In genomic region chr6:43946641-43947363, GRCh38 we compare ENCODE assay signal across 33 cellular contexts.
"Had no signal": no experiment of that assay in that cellular context is flagged by ENCODE, and none has a peak within 500 bp of the region (broad histone marks: within the 10 kb centered on the region; RNA-seq: fewer than 3 reads in every experiment).

No MANE protein-coding gene starts in this region.

- H3K9me3 ChIP-seq: adrenal gland, colonic mucosa had no signal

- H3K4me1 ChIP-seq: breast epithelium, colonic mucosa had no signal

- H3K4me3 ChIP-seq: adrenal gland, breast epithelium, cardiac muscle cell, colonic mucosa had no signal

- H3K27ac ChIP-seq: adrenal gland, breast epithelium, cardiac muscle cell, colonic mucosa, epithelial cell of prostate had no signal

- H3K36me3 ChIP-seq: adrenal gland, breast epithelium, cardiac muscle cell, colonic mucosa had no signal

- ATAC-seq: activated CD4-positive, alpha-beta T cell treated with anti-CD3 and anti-CD28 coated beads for 36 hours; activated CD8-positive, alpha-beta memory T cell treated with anti-CD3 and anti-CD28 coated beads, Interleukin-2, amount 10 ng/mL, durations not matched to agents 7 days and 5 days; activated CD8-positive, alpha-beta T cell treated with anti-CD3 and anti-CD28 coated beads, Interleukin-2, amount 10 ng/mL, durations not matched to agents 7 days and 5 days; activated naive CD8-positive, alpha-beta T cell treated with anti-CD3 and anti-CD28 coated beads, Interleukin-2, amount 50 U/mL, for 24 hours; esophagus mucosa; T-helper 17 cell had no signal

- H3K27me3 Mint-ChIP-seq: activated CD4-positive, alpha-beta memory T cell treated with anti-CD3 and anti-CD28 coated beads for 36 hours; activated CD4-positive, alpha-beta T cell treated with anti-CD3 and anti-CD28 coated beads for 36 hours; activated naive CD8-positive, alpha-beta T cell; activated naive CD8-positive, alpha-beta T cell treated with anti-CD3 and anti-CD28 coated beads, Interleukin-2, amount 50 U/mL, for 24 hours; T-helper 17 cell had no signal

- H3K4me3 Mint-ChIP-seq: activated CD4-positive, alpha-beta memory T cell treated with anti-CD3 and anti-CD28 coated beads for 36 hours; activated CD4-positive, alpha-beta T cell treated with anti-CD3 and anti-CD28 coated beads for 36 hours; activated CD4-positive, alpha-beta T cell treated with anti-CD3 and anti-CD28 coated beads, Interleukin-2, amount 10 ng/mL, durations not matched to agents 24 days and 14 days; activated CD8-positive, alpha-beta memory T cell treated with anti-CD3 and anti-CD28 coated beads, Interleukin-2, amount 10 ng/mL, durations not matched to agents 7 days and 5 days; activated CD8-positive, alpha-beta T cell treated with anti-CD3 and anti-CD28 coated beads, Interleukin-2, amount 10 ng/mL, durations not matched to agents 7 days and 5 days; activated naive CD8-positive, alpha-beta T cell; activated naive CD8-positive, alpha-beta T cell treated with anti-CD3 and anti-CD28 coated beads, Interleukin-2, amount 50 U/mL, for 24 hours; activated T-helper 1 cell treated with anti-CD3 and anti-CD28 coated beads, Interleukin-12 subunit alpha, Interleukin-12 subunit beta, Interleukin-2, Interleukin-4 antibody, amounts not matched to agents 30 ng/mL and 10 ng/mL and 1 ng/mL, durations not matched to agents 14 hours and 24 hours and 36 hours; brain; T-helper 17 cell; T-helper 2 cell treated with Interferon-gamma antibody and Interleukin-4, amounts not matched to agents 5 μg/mL and 100 μg/mL, for 36 hours had no signal

- H3K36me3 Mint-ChIP-seq: activated CD4-positive, alpha-beta memory T cell treated with anti-CD3 and anti-CD28 coated beads for 36 hours; activated CD8-positive, alpha-beta memory T cell treated with anti-CD3 and anti-CD28 coated beads, Interleukin-2, amount 10 ng/mL, durations not matched to agents 7 days and 5 days; brain had no signal

- H3K4me1 Mint-ChIP-seq: activated CD4-positive, alpha-beta T cell treated with anti-CD3 and anti-CD28 coated beads for 36 hours; activated CD8-positive, alpha-beta memory T cell treated with anti-CD3 and anti-CD28 coated beads, Interleukin-2, amount 10 ng/mL, durations not matched to agents 7 days and 5 days; activated naive CD8-positive, alpha-beta T cell treated with anti-CD3 and anti-CD28 coated beads, Interleukin-2, amount 50 U/mL, for 24 hours had no signal

- DNase-seq: activated CD4-positive, alpha-beta memory T cell treated with anti-CD3 and anti-CD28 coated beads for 36 hours; activated CD4-positive, alpha-beta T cell treated with anti-CD3 and anti-CD28 coated beads for 36 hours; activated CD4-positive, alpha-beta T cell treated with anti-CD3 and anti-CD28 coated beads, Interleukin-2, amount 10 ng/mL, durations not matched to agents 24 days and 14 days; activated CD4-positive, CD25-positive, alpha-beta regulatory T cell; activated CD4-positive, CD25-positive, alpha-beta regulatory T cell treated with anti-CD3 and anti-CD28 coated beads, Interleukin-2, amount 50 U/mL, for 72 hours; activated CD8-positive, alpha-beta memory T cell treated with anti-CD3 and anti-CD28 coated beads, Interleukin-2, amount 10 ng/mL, durations not matched to agents 7 days and 5 days; activated CD8-positive, alpha-beta memory T cell treated with anti-CD3 and anti-CD28 coated beads, Interleukin-2, amount 50 U/mL, for 4 hours; activated CD8-positive, alpha-beta T cell treated with anti-CD3 and anti-CD28 coated beads, Interleukin-2, amount 10 ng/mL, durations not matched to agents 7 days and 5 days; activated effector memory CD4-positive, alpha-beta T cell treated with anti-CD3 and anti-CD28 coated beads, Interleukin-2, amount 50 U/mL, for 16 hours; activated naive CD4-positive, alpha-beta T cell treated with anti-CD3 and anti-CD28 coated beads, Interleukin-2, amount 50 U/mL, for 16 hours; activated naive CD8-positive, alpha-beta T cell treated with anti-CD3 and anti-CD28 coated beads, Interleukin-2, amount 50 U/mL, for 24 hours; activated T-cell treated with anti-CD3 and anti-CD28 coated beads, Interleukin-2, amount 50 U/mL, for 1 hour; activated T-cell treated with anti-CD3 and anti-CD28 coated beads, Interleukin-2, amount 50 U/mL, for 48 hours; amygdala; aorta; central memory CD4-positive, alpha-beta T cell; cerebellar nuclear complex; colonic mucosa; effector CD8-positive, alpha-beta T cell; foreskin fibroblast; T-helper 1 cell; T1000 had no signal

- H3K27me3 ChIP-seq: adrenal gland, breast epithelium, cardiac muscle cell, colonic mucosa had no signal

- H3K27ac Mint-ChIP-seq: activated CD4-positive, alpha-beta memory T cell treated with anti-CD3 and anti-CD28 coated beads for 36 hours; activated CD4-positive, alpha-beta T cell treated with anti-CD3 and anti-CD28 coated beads for 36 hours; activated CD4-positive, alpha-beta T cell treated with anti-CD3 and anti-CD28 coated beads, Interleukin-2, amount 10 ng/mL, durations not matched to agents 24 days and 14 days; activated CD8-positive, alpha-beta memory T cell treated with anti-CD3 and anti-CD28 coated beads, Interleukin-2, amount 10 ng/mL, durations not matched to agents 7 days and 5 days; activated CD8-positive, alpha-beta T cell treated with anti-CD3 and anti-CD28 coated beads, Interleukin-2, amount 10 ng/mL, durations not matched to agents 7 days and 5 days; activated naive CD8-positive, alpha-beta T cell; activated naive CD8-positive, alpha-beta T cell treated with anti-CD3 and anti-CD28 coated beads, Interleukin-2, amount 50 U/mL, for 24 hours; activated T-helper 1 cell treated with anti-CD3 and anti-CD28 coated beads, Interleukin-12 subunit alpha, Interleukin-12 subunit beta, Interleukin-2, Interleukin-4 antibody, amounts not matched to agents 30 ng/mL and 10 ng/mL and 1 ng/mL, durations not matched to agents 14 hours and 24 hours and 36 hours; activated T-helper 2 cell treated with anti-CD3 and anti-CD28 coated beads, Interferon-gamma antibody, Interleukin-2, Interleukin-4, amounts not matched to agents 10 μg/mL and 5 μg/mL and 100 μg/mL, durations not matched to agents 14 hours and 24 hours and 36 hours; brain; T-helper 17 cell; T-helper 2 cell treated with Interferon-gamma antibody and Interleukin-4, amounts not matched to agents 5 μg/mL and 100 μg/mL, for 36 hours had no signal
